20 cellular contexts compared by ENCODE assay signal in genomic region chr7:135463905-135464304, GRCh38.
"Had no signal": no experiment of that assay in that cellular context is flagged by ENCODE, and none has a peak within 500 bp of the region (broad histone marks: within the 10 kb centered on the region; RNA-seq: fewer than 3 reads in every experiment).

No MANE protein-coding gene starts in this region.

- H3K36me3 Mint-ChIP-seq: immature natural killer cell had no signal

- H3K9me3 Mint-ChIP-seq: activated T-cell treated with anti-CD3 and anti-CD28 coated beads, Interleukin-2, amount 50 U/mL, for 4 hours; effector memory CD8-positive, alpha-beta T cell; immature natural killer cell had no signal

- H3K27ac Mint-ChIP-seq: activated naive CD8-positive, alpha-beta T cell treated with anti-CD3 and anti-CD28 coated beads for 36 hours; neural progenitor cell had no signal

- DNase-seq: activated CD8-positive, alpha-beta memory T cell treated with anti-CD3 and anti-CD28 coated beads, Interleukin-2, amount 50 U/mL, for 4 hours; activated naive CD4-positive, alpha-beta T cell treated with Interleukin-2 at 50 U/mL for 16 hours; activated naive CD8-positive, alpha-beta T cell treated with anti-CD3 and anti-CD28 coated beads for 36 hours; activated T-cell treated with anti-CD3 and anti-CD28 coated beads, Interleukin-2, amount 50 U/mL, for 4 hours; central memory CD4-positive, alpha-beta T cell; effector memory CD8-positive, alpha-beta T cell; foreskin melanocyte; immature natural killer cell; lower lobe of right lung; naive thymus-derived CD8-positive, alpha-beta T cell; small intestine; stimulated activated CD4-positive, alpha-beta T cell treated with anti-CD3 and anti-CD28 coated beads, Interleukin-2, amount 100 ng/mL, for 24 hours; stimulated activated naive CD4-positive, alpha-beta T cell treated with Interleukin-2 at 50 U/mL for 16 hours; substantia nigra; thyroid gland; upper lobe of right lung had no signal

- H3K27me3 Mint-ChIP-seq: activated naive CD8-positive, alpha-beta T cell treated with anti-CD3 and anti-CD28 coated beads for 36 hours; effector memory CD8-positive, alpha-beta T cell; naive thymus-derived CD8-positive, alpha-beta T cell had no signal

- ATAC-seq: activated T-cell treated with anti-CD3 and anti-CD28 coated beads, Interleukin-2, amount 50 U/mL, for 4 hours; effector memory CD8-positive, alpha-beta T cell; esophagus mucosa; left lobe of liver; lower lobe of right lung; naive thymus-derived CD8-positive, alpha-beta T cell; sciatic nerve; upper lobe of right lung had no signal

- H3K4me3 Mint-ChIP-seq: activated naive CD8-positive, alpha-beta T cell treated with anti-CD3 and anti-CD28 coated beads for 36 hours; activated T-cell treated with anti-CD3 and anti-CD28 coated beads, Interleukin-2, amount 50 U/mL, for 4 hours; effector memory CD8-positive, alpha-beta T cell; immature natural killer cell; naive thymus-derived CD8-positive, alpha-beta T cell; neural progenitor cell had no signal
